ENCODE assay signal across 31 cellular contexts in genomic region chr14:62301076-62301475, GRCh38.
"Had no signal": no experiment of that assay in that cellular context is flagged by ENCODE, and none has a peak within 500 bp of the region (broad histone marks: within the 10 kb centered on the region; RNA-seq: fewer than 3 reads in every experiment).

No MANE protein-coding gene starts in this region.

- H3K27ac Mint-ChIP-seq: activated naive CD8-positive, alpha-beta T cell; dendritic cell treated with granulocyte-macrophage colony-stimulating factor and Interleukin-4, amounts not matched to agents 40 ng/mL and 50 ng/mL, for 4 days; nephron; progenitor cell of endocrine pancreas; T-helper 1 cell treated with Interleukin-12 subunit alpha and Interleukin-12 subunit beta and Interleukin-4 antibody, amounts not matched to agents 30 μg/mL and 1 μg/mL, for 36 hours had no signal

- H3K4me3 Mint-ChIP-seq: activated naive CD8-positive, alpha-beta T cell; dendritic cell treated with granulocyte-macrophage colony-stimulating factor and Interleukin-4, amounts not matched to agents 40 ng/mL and 50 ng/mL, for 4 days; nephron; T-helper 1 cell treated with Interleukin-12 subunit alpha and Interleukin-12 subunit beta and Interleukin-4 antibody, amounts not matched to agents 30 μg/mL and 1 μg/mL, for 36 hours had no signal

- H3K27me3 Mint-ChIP-seq: dendritic cell treated with granulocyte-macrophage colony-stimulating factor and Interleukin-4, amounts not matched to agents 40 ng/mL and 50 ng/mL, for 4 days; progenitor cell of endocrine pancreas had no signal

- H3K4me1 Mint-ChIP-seq: nephron had no signal

- H3K4me3 ChIP-seq: adrenal gland, ascending aorta, breast epithelium, esophagus squamous epithelium, heart right ventricle, left ventricle myocardium inferior, lung, mucosa of descending colon, right lobe of liver, testis, uterus had no signal

- H3K27ac ChIP-seq: adrenal gland, ascending aorta, breast epithelium, epithelial cell of prostate, esophagus squamous epithelium, heart right ventricle, left ventricle myocardium inferior, right lobe of liver, testis, uterus, VCaP had no signal

- ATAC-seq: heart right ventricle; mucosa of descending colon; right lobe of liver; stimulated activated naive CD8-positive, alpha-beta T cell treated with anti-CD3 and anti-CD28 coated beads, Interleukin-15, Interleukin-2, amounts not matched to agents 100 U/mL and 50 U/mL, for 24 hours had no signal

- H3K36me3 ChIP-seq: adrenal gland, ascending aorta, breast epithelium, esophagus squamous epithelium, heart right ventricle, left ventricle myocardium inferior, right lobe of liver, uterus had no signal

- H3K36me3 Mint-ChIP-seq: activated naive CD8-positive, alpha-beta T cell had no signal

- H3K9me3 ChIP-seq: adrenal gland, ascending aorta, breast epithelium, esophagus squamous epithelium, left ventricle myocardium inferior, right lobe of liver, testis, uterus had no signal

- DNase-seq: activated CD4-positive, alpha-beta T cell treated with anti-CD3 and anti-CD28 coated beads for 4 hours; activated CD4-positive, alpha-beta T cell treated with anti-CD3 and anti-CD28 coated beads, Interleukin-2, amount 50 U/mL, for 4 hours; activated CD8-positive, alpha-beta memory T cell treated with anti-CD3 and anti-CD28 coated beads for 24 hours; activated effector memory CD4-positive, alpha-beta T cell treated with Interleukin-2 at 50 U/mL for 16 hours; activated naive CD4-positive, alpha-beta T cell treated with Interleukin-2 at 50 U/mL for 16 hours; adrenal gland; central memory CD4-positive, alpha-beta T cell; esophagus squamous epithelium; foreskin melanocyte; heart right ventricle; islet precursor cell; left ventricle myocardium inferior; mucosa of descending colon; right lobe of liver; stimulated activated CD4-positive, alpha-beta T cell treated with anti-CD3 and anti-CD28 coated beads, Interleukin-12 subunit alpha, Interleukin-12 subunit beta, amount 100 ng/mL, for 4 hours; stimulated activated CD4-positive, alpha-beta T cell treated with anti-CD3 and anti-CD28 coated beads, Interleukin-4, amount 100 ng/mL, for 1 hour; stimulated activated naive CD8-positive, alpha-beta T cell treated with anti-CD3 and anti-CD28 coated beads, Interleukin-15, Interleukin-2, amounts not matched to agents 100 U/mL and 50 U/mL, for 24 hours; T-helper 9 cell; testis; trophoblast cell; uterus had no signal

- H3K27me3 ChIP-seq: adrenal gland, ascending aorta, breast epithelium, esophagus squamous epithelium, heart right ventricle, right lobe of liver, testis, uterus had no signal

- H3K4me1 ChIP-seq: adrenal gland, ascending aorta, breast epithelium, heart right ventricle, left ventricle myocardium inferior, testis, uterus had no signal
